Comparison of ENCODE assay signal across 10 cellular contexts in the genomic region with DNA sequence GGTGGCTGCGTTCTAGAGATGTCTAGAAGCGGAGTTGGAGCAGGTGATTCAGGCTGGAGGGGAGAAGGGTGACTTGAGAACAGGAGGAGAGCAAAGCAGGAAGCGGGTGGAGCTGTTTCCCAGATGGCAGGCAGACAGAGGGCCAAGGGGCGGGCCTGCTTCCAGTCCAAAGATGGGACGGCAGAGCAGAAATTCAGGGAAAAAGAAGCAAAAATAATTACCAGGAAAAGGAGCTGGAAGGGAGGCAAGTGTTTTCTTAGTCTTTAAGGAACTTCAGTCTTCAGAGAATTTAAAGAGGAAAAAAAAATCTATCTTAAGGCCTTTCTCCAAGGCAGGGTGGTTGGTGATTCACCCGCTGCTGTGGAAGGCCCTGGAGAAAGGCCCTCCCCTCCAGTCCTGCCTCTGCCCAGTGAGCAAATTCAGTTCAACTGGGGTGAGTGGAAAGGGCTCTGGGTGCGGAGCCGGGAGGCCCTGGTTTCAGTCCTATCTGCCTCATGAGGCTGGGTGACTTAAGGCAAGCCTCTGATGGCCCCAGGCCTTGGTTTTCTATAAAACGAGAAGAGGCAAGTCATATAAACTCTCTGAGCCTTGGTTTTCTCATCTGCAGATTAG. TPM values are rescaled to one million over a fixed set of nuclear protein-coding genes. Genes with fewer than 3 reads are reported as not detected.
DNase-seq lines count a peak whose midpoint lies in the region; TF ChIP-seq lines count a peak whose summit lies in the region.
"Had no signal": no experiment of that assay in that cellular context is flagged by ENCODE, and none has a peak within 500 bp of the region (broad histone marks: within the 10 kb centered on the region; RNA-seq: fewer than 3 reads in every experiment).

No MANE protein-coding gene starts in this region.

- H3K4me2 ChIP-seq in MM.1S (ENCODE audit: low read depth, low read length) = no peak overlapping the region

- H3F3A ChIP-seq in MM.1S (ENCODE audit: insufficient read depth, low read length) = no peaks in the 10 kb centered on the region

- H3K9me2 ChIP-seq in MM.1S (replicated peaks; ENCODE audit: insufficient read depth, low read length) = no peaks in the 10 kb centered on the region

- no peaks in the 10 kb centered on the region for H3K9me3 ChIP-seq in SK-N-MC (ENCODE audit: low read depth, low read length)
- no peaks in the 10 kb centered on the region for H3K9me3 ChIP-seq in sigmoid colon
- H3K9me3 ChIP-seq in MM.1S (replicated peaks; ENCODE audit: insufficient read depth, low read length) = no peaks in the 10 kb centered on the region

- TF ChIP-seq POLR2A in sigmoid colon (IDR thresholded peaks at IDR 0.05) = no peak

- H3K4me3 ChIP-seq in SK-N-MC (no peak overlapping the region), foreskin fibroblast (ENCODE audit: low read depth in 1 of 2, low read length in 2 of 2) (peak overlapping the region in 1 of 2 donors; percentile 5), sigmoid colon (no peak overlapping the region), MM.1S (ENCODE audit: low read length) (no peak overlapping the region)

- DNase-seq in GM03348 (ENCODE audit: low spot score) = peak; percentile 86
- DNase-seq in SK-N-MC (ENCODE audit: low read depth, low spot score) = no peak
- DNase-seq in foreskin fibroblast = peak; percentile 77 to 92
- DNase-seq in sigmoid colon = peak; percentile 85
- DNase-seq in stimulated activated CD4-positive, alpha-beta T cell treated with anti-CD3 and anti-CD28 coated beads, Interleukin-15, amount 100 ng/mL, for 24 hours = no peak
- DNase-seq in activated effector memory CD4-positive, alpha-beta T cell treated with Interleukin-2 at 50 U/mL for 16 hours = no peak
- DNase-seq in MM.1S = no peak
- no peak for DNase-seq in NCI-H774 (lab: John Stamatoyannopoulos, UW)
- DNase-seq: effector CD4-positive, alpha-beta T cell had no signal

- peaks cover 0 to 16% (median 0%) of the 10 kb centered on the region in 3 donors for H3K27me3 ChIP-seq in sigmoid colon
- peaks cover 8% of the 10 kb centered on the region for H3K27me3 ChIP-seq in MM.1S (replicated peaks; ENCODE audit: insufficient read depth, low read length)

- no peak overlapping the region for H2AFZ ChIP-seq in MM.1S (ENCODE audit: low read length)

- H3K9ac ChIP-seq in SK-N-MC (ENCODE audit: insufficient read length) (no peak overlapping the region), MM.1S (ENCODE audit: low read length) (no peak overlapping the region)

- TF ChIP-seq CTCF in foreskin fibroblast (IDR thresholded peaks at IDR 0.05; ENCODE audit: low read depth, low read length) = no peak
- no peak for TF ChIP-seq CTCF in sigmoid colon (IDR thresholded peaks at IDR 0.05)
- TF ChIP-seq CTCF in MM.1S (IDR thresholded peaks at IDR 0.05; ENCODE audit: low read length) = no peak

- intact Hi-C loops in sigmoid colon (cut with DNase I) = loop anchor here (2.0 kb wide), 2 partner anchors 22 to 30 kb away; no protein-coding TSS in a partner anchor

- WGBS in sigmoid colon, 2 donors = 10 to 41% methylated on average over 9 of the region's 9 CpGs

- H3K4me1 ChIP-seq in sigmoid colon (peaks cover 0 to 68% (median 65%) of the 10 kb centered on the region in 4 donors), MM.1S (ENCODE audit: low read length) (no peaks in the 10 kb centered on the region)

- H3K27ac ChIP-seq in SK-N-MC (peak overlapping the region; percentile 77), sigmoid colon (peak overlapping the region; percentile 68 to 86 (median 84)), MM.1S (ENCODE audit: low read length) (no peak overlapping the region)

- TF ChIP-seq EP300 in sigmoid colon (IDR thresholded peaks at IDR 0.05) = no peak

- no peaks in the 10 kb centered on the region for H3K36me3 ChIP-seq in SK-N-MC (ENCODE audit: insufficient read depth, low read length)
- H3K36me3 ChIP-seq in sigmoid colon = no peaks in the 10 kb centered on the region
- no peaks in the 10 kb centered on the region for H3K36me3 ChIP-seq in MM.1S (replicated peaks; ENCODE audit: insufficient read depth, low read length)

- H3K79me2 ChIP-seq in MM.1S (ENCODE audit: low read length) = no peaks in the 10 kb centered on the region

- no peaks in the 10 kb centered on the region for H4K20me1 ChIP-seq in MM.1S (ENCODE audit: insufficient read depth, low read length)

RNA-seq across cellular contexts. Expression of gene CREB3L1, which starts 4.5 kb away (rescaled TPM):
- total RNA-seq in sigmoid colon = 1 to 10 TPM in 3 of 4 donors, under 1 TPM in 1; 0.66 to 7.2 (median 2.6) TPM
- polyA plus RNA-seq in sigmoid colon = 10 to 100 TPM; 43.2 to 63.1 (median 44.7) TPM
- total RNA-seq: T-helper 1 cell treated with Interleukin-12 subunit alpha and Interleukin-12 subunit beta and Interleukin-4 antibody, amounts not matched to agents 30 ng/mL and 1 ng/mL, for 36 hours had no signal

Comparison
In these comparisons a context has a peak if more than half of its experiments do, and no peak if none do; other contexts are left out.
1. DNase-seq: peak in GM03348 (single experiment), foreskin fibroblast (2 of 2) and sigmoid colon (single experiment); none in SK-N-MC (single experiment), stimulated activated CD4-positive, alpha-beta T cell treated with anti-CD3 and anti-CD28 coated beads, Interleukin-15, amount 100 ng/mL, for 24 hours (single experiment), activated effector memory CD4-positive, alpha-beta T cell treated with Interleukin-2 at 50 U/mL for 16 hours (single experiment), MM.1S (single experiment) and NCI-H774 (single experiment).